In genomic region chr3:185332026-185332735, GRCh38 we compare ENCODE assay signal across 2 cellular contexts.
TF ChIP-seq lines count a peak whose summit lies in the region.

No MANE protein-coding gene starts in this region.

TF ChIP-seq in HepG2, 621 proteins besides CTCF, POLR2A, EP300 and RAD21 (continues in another document):
- TF ChIP-seq ATF4 (CRISPR knock-in tag; IDR thresholded peaks at IDR 0.05) (0 out of 4 replicates have a peak, but pooled peaks of 1 of the 2 experiments have one; percentile 25), ISL2 (CRISPR knock-in tag; IDR thresholded peaks at IDR 0.05) (no peak), CSRNP2 (CRISPR knock-in tag; conservative IDR thresholded peaks at IDR 0.05; ENCODE audit: low read depth) (no peak), KLF11 (CRISPR knock-in tag; IDR thresholded peaks at IDR 0.05) (no peak), ZKSCAN1 (IDR thresholded peaks at IDR 0.05; ENCODE audit: low read length) (no peak), MYC (CRISPR knock-in tag; IDR thresholded peaks at IDR 0.05; ENCODE audit: borderline replicate concordance) (no peak), ZSCAN21 (CRISPR knock-in tag; IDR thresholded peaks at IDR 0.05; ENCODE audit: borderline replicate concordance) (no peak), SRSF4 (IDR thresholded peaks at IDR 0.05; ENCODE audit: low read depth, low read length, poor library complexity, severe bottlenecking) (no peak), ZUFSP (CRISPR knock-in tag; IDR thresholded peaks at IDR 0.05; ENCODE audit: borderline replicate concordance) (no peak), ZNF382 (CRISPR knock-in tag; IDR thresholded peaks at IDR 0.05; ENCODE audit: borderline replicate concordance) (no peak), EZH2 (conservative IDR thresholded peaks at IDR 0.05; ENCODE audit: low read depth, low read length) (no peak), MEIS1 (CRISPR knock-in tag; IDR thresholded peaks at IDR 0.05; ENCODE audit: borderline replicate concordance) (no peak), ZNF468 (CRISPR knock-in tag; IDR thresholded peaks at IDR 0.05) (no peak), ASH2L (IDR thresholded peaks at IDR 0.05; ENCODE audit: insufficient read length, low read depth, low read length) (peak; percentile 21), ZNF558 (CRISPR knock-in tag; IDR thresholded peaks at IDR 0.05; ENCODE audit: borderline replicate concordance) (no peak), NCOR1 (IDR thresholded peaks at IDR 0.05; ENCODE audit: borderline replicate concordance, low read length) (peak; percentile 33; the same call in 1 of the 2 replicates), PRPF4 (IDR thresholded peaks at IDR 0.05; ENCODE audit: low read depth, low read length, poor library complexity, severe bottlenecking) (no peak), TRAFD1 (CRISPR knock-in tag; IDR thresholded peaks at IDR 0.05; ENCODE audit: borderline replicate concordance) (no peak), NFYB (CRISPR knock-in tag; IDR thresholded peaks at IDR 0.05) (no peak), SP5 (CRISPR knock-in tag; IDR thresholded peaks at IDR 0.05; ENCODE audit: borderline replicate concordance, low read depth) (no peak), GMEB1 (CRISPR knock-in tag; IDR thresholded peaks at IDR 0.05; ENCODE audit: borderline replicate concordance) (no peak), ZFP37 (CRISPR knock-in tag; IDR thresholded peaks at IDR 0.05; ENCODE audit: borderline replicate concordance) (no peak), ZNF839 (CRISPR knock-in tag; IDR thresholded peaks at IDR 0.05; ENCODE audit: borderline replicate concordance) (no peak), CEBPB (IDR thresholded peaks at IDR 0.05; ENCODE audit: borderline replicate concordance, low read depth, low read length) (peak; percentile 92), JUNB (CRISPR knock-in tag; IDR thresholded peaks at IDR 0.05; ENCODE audit: borderline replicate concordance) (no peak)

TF ChIP-seq in GM23338, 12 proteins besides CTCF, POLR2A, EP300 and RAD21:
- no peak for TF ChIP-seq NANOG (IDR thresholded peaks at IDR 0.05; ENCODE audit: borderline replicate concordance)
TF ChIP-seq in GM23338: peak in this region for 0.
